ENCODE assay signal across 25 cellular contexts in the genomic region with DNA sequence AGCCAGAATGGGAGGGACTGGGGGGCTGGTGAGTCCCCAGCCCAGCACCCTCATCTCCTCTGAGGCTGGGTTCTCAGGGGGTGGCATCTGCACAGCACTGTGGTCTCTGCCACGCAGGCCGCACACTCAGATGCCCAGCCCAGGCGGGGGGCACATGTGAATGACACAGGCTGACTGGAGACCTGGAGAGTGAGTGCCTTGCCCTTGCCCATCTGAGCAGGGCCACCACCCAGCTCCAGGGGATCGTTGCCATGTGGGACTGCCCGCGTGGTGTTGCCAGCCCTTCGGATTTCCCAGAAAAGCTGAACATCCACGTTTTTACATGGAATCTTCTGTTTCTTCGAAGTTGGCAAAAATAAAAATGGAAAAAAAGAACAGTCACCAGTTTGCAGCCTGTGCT.
"Had no signal": no experiment of that assay in that cellular context is flagged by ENCODE, and none has a peak within 500 bp of the region (broad histone marks: within the 10 kb centered on the region; RNA-seq: fewer than 3 reads in every experiment).

No MANE protein-coding gene starts in this region.

- H3K27ac ChIP-seq: cardiac muscle cell, Peyer's patch, SJSA1 had no signal

- H3K4me2 ChIP-seq: SK-N-SH had no signal

- ATAC-seq: activated CD8-positive, alpha-beta T cell treated with anti-CD3 and anti-CD28 coated beads for 36 hours had no signal

- H3K36me3 ChIP-seq: ascending aorta, cardiac muscle cell, MG63, Peyer's patch, SJSA1 had no signal

- DNase-seq: activated CD4-positive, alpha-beta T cell treated with anti-CD3 and anti-CD28 coated beads, Interleukin-2, amount 10 ng/mL, durations not matched to agents 24 days and 14 days; activated CD4-positive, alpha-beta T cell treated with anti-CD3 and anti-CD28 coated beads, Interleukin-2, amount 50 U/mL, for 4 hours; activated CD8-positive, alpha-beta T cell treated with anti-CD3 and anti-CD28 coated beads for 36 hours; activated effector memory CD4-positive, alpha-beta T cell treated with anti-CD3 and anti-CD28 coated beads, Interleukin-2, amount 50 U/mL, for 16 hours; activated naive CD4-positive, alpha-beta T cell; activated naive CD4-positive, alpha-beta T cell treated with anti-CD3 and anti-CD28 coated beads, Interleukin-2, amount 50 U/mL, for 16 hours; activated naive CD8-positive, alpha-beta T cell treated with anti-CD3 and anti-CD28 coated beads for 36 hours; activated T-cell treated with anti-CD3 and anti-CD28 coated beads, Interleukin-2, amount 50 U/mL, for 24 hours; amniotic stem cell; Kasumi-1; KG1; MG63; NCI-H1048; NCI-H1436 treated with DMSO at 0.1 percent for 48 hours; NCI-H1694 treated with DMSO at 0.1 percent for 48 hours; NCI-H2029; NCI-H345; NCI-H524 treated with DMSO at 0.1 percent for 48 hours; RPMI8226; SHP77 treated with DMSO at 0.1 percent for 48 hours; SK-N-SH had no signal

- H3K9ac ChIP-seq: SK-N-SH had no signal

- H3K9me3 ChIP-seq: ascending aorta, MG63, Peyer's patch, SJSA1, SK-N-SH had no signal

- H3K4me1 ChIP-seq: SJSA1 had no signal

- H3K9me2 ChIP-seq: SK-N-SH had no signal

- H3K27me3 ChIP-seq: ascending aorta, cardiac muscle cell, MG63, Peyer's patch, SJSA1 had no signal

- H3K4me3 ChIP-seq: ascending aorta, cardiac muscle cell, MG63, Peyer's patch, SJSA1 had no signal
